25 cellular contexts compared by ENCODE assay signal in the genomic region with DNA sequence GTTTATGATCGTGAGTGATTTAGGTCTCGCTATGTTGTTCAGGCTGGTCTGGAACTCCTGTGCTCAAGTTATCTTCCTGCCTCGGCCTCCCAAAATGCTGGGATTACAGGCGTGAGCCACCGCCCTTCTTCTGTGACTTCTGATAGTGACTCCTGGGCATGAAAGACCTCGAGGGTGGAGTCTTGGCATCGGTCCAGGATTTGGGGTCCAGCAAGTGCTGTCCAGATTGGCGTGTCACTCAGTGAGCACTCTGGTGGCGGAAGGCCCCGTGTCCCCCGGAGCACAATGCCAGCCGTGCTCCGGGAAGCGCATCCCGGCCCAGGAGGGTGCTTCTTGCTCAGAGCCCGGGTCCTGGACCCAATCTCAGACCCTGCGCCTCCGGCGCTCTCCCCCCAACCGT. TPM values are rescaled to one million over a fixed set of nuclear protein-coding genes. Genes with fewer than 3 reads are reported as not detected.
DNase-seq lines count a peak whose midpoint lies in the region; ATAC-seq, FAIRE-seq and TF ChIP-seq lines count a peak whose summit lies in the region.
"Had no signal": no experiment of that assay in that cellular context is flagged by ENCODE, and none has a peak within 500 bp of the region (broad histone marks: within the 10 kb centered on the region; RNA-seq: fewer than 3 reads in every experiment).

No MANE protein-coding gene starts in this region.

- in situ Hi-C loops in HepG2 (cut with HindIII; ENCODE audit: extremely low pct_ligation_motif_present, low pct_unique_long_range_greater_than_20kb): no loop called here
- in situ Hi-C loops in mammary epithelial cell (cut with MboI; ENCODE audit: low sequenced_read_pairs in 2 of 2): no loop called here

- H3K9me3 ChIP-seq in BE2C (no peaks in the 10 kb centered on the region), HepG2 (ENCODE audit: low read length) (no peaks in the 10 kb centered on the region), mammary epithelial cell (replicated peaks; ENCODE audit: insufficient read depth, low read length) (no peaks in the 10 kb centered on the region)
- H3K9me3 ChIP-seq: A549 had no signal

- no peak for TF ChIP-seq CTCF in BE2C (IDR thresholded peaks at IDR 0.05; ENCODE audit: low read depth, low read length)
- no peak for TF ChIP-seq CTCF in HepG2 (CRISPR knock-in tag; IDR thresholded peaks at IDR 0.05)
- no peak for TF ChIP-seq CTCF in mammary epithelial cell (conservative IDR thresholded peaks at IDR 0.05 in 1 of 2, IDR thresholded peaks at IDR 0.05 in 1 of 2; ENCODE audit: extremely low read depth in 1 of 2, insufficient read depth in 1 of 2, low read depth in 1 of 2, low read length in 2 of 2)

- dilution Hi-C loops in mammary epithelial cell (cut with HindIII; ENCODE audit: low sequenced_read_pairs): no loop called here

- BruUV-seq in HepG2 (replicated peaks; lab: Mats Ljungman, UMichigan) (no TSS peak), mammary epithelial cell (replicated peaks; lab: Mats Ljungman, UMichigan) (no TSS peak)

- H3K27me3 ChIP-seq in BE2C: peaks cover 29% of the 10 kb centered on the region
- H3K27me3 ChIP-seq in HepG2 (ENCODE audit: control insufficient read depth in 1 of 2, insufficient read depth in 2 of 2, low read length in 2 of 2): no peaks in the 10 kb centered on the region
- H3K27me3 ChIP-seq in mammary epithelial cell (ENCODE audit: insufficient read depth, low read length): peaks cover 3% of the 10 kb centered on the region

- H3K4me1 ChIP-seq in BE2C: no peaks in the 10 kb centered on the region
- H3K4me1 ChIP-seq in HepG2 (ENCODE audit: insufficient read depth, low read length): peaks cover 57% of the 10 kb centered on the region
- H3K4me1 ChIP-seq in mammary epithelial cell (ENCODE audit: insufficient read depth, low read length): peaks cover 3% of the 10 kb centered on the region

- CTCF ChIA-PET in HepG2 (lab: Yijun Ruan, JAX; ENCODE audit: low intra/inter-chr PET ratio, low total read pairs): no interaction called here
- CTCF ChIA-PET in mammary epithelial cell (lab: Charles Lee; ENCODE audit: low non-redundant PET): no interaction called here

- no peak for TF ChIP-seq RAD21 in HepG2 (CRISPR knock-in tag; IDR thresholded peaks at IDR 0.05)

- no peak for FAIRE-seq in HepG2 (lab: Jason Lieb, UNC)
- FAIRE-seq: A549, GM12891, GM18507, H54 had no signal

- DNase-seq in NCI-H748 (lab: John Stamatoyannopoulos, UW; ENCODE audit: unreplicated experiment) (peak; percentile 11), NCI-H748 treated with DMSO at 0.1 percent for 48 hours (lab: John Stamatoyannopoulos, UW) (no peak), BE2C (peak; percentile 31), NCI-H69 (lab: John Stamatoyannopoulos, UW) (peak; percentile 36), HepG2 (ENCODE audit: low spot score) (no peak), mammary epithelial cell (no peak), T-helper 1 cell (no peak)
- DNase-seq: 8988T; ACHN; AML-193; C1 segment of cervical spinal cord; Calu3; CD4-positive, alpha-beta memory T cell; COR-L47; DMS53; DMS79 treated with DMSO at 0.1 percent for 48 hours; GF-D8; GOT3; HCEC 1CT had no signal

- H3K79me2 ChIP-seq in HepG2 (ENCODE audit: insufficient read depth, low read length) (no peaks in the 10 kb centered on the region), mammary epithelial cell (ENCODE audit: insufficient read depth, low read length) (no peaks in the 10 kb centered on the region)

- H3K4me2 ChIP-seq in HepG2 (ENCODE audit: low read depth, low read length) (peak overlapping the region; percentile 34), mammary epithelial cell (ENCODE audit: insufficient read depth, low read depth, low read length) (no peak overlapping the region)
- H3K4me2 ChIP-seq: A549 had no signal

- no peak for ATAC-seq in HepG2
- ATAC-seq: A549 had no signal

- no peak for TF ChIP-seq EP300 in HepG2 (IDR thresholded peaks at IDR 0.05; ENCODE audit: low read depth in 2 of 2, low read length in 2 of 2)
- TF ChIP-seq EP300 in HepG2 (CRISPR knock-in tag; IDR thresholded peaks at IDR 0.05; ENCODE audit: borderline replicate concordance): no peak

- no peaks in the 10 kb centered on the region for H3K36me3 ChIP-seq in BE2C
- no peaks in the 10 kb centered on the region for H3K36me3 ChIP-seq in HepG2 (replicated peaks in 1 of 2; ENCODE audit: control insufficient read depth in 1 of 2, insufficient read depth in 2 of 2, low read length in 2 of 2)
- H3K36me3 ChIP-seq in mammary epithelial cell (ENCODE audit: insufficient read depth, low read length): no peaks in the 10 kb centered on the region

- H2AFZ ChIP-seq in HepG2 (ENCODE audit: low read length): no peak overlapping the region
- no peak overlapping the region for H2AFZ ChIP-seq in mammary epithelial cell (ENCODE audit: low read depth, low read length)

- H3K4me3 ChIP-seq in BE2C (ENCODE audit: low read depth, low read length) (peak overlapping the region; percentile 10), HepG2 (replicated peaks in 1 of 3; ENCODE audit: insufficient read depth in 1 of 3, low read depth in 2 of 3, low read length in 3 of 3) (no peak overlapping the region), mammary epithelial cell (replicated peaks in 1 of 3; ENCODE audit: insufficient read depth in 1 of 3, low read depth in 2 of 3, low read length in 3 of 3) (no peak overlapping the region)
- H3K4me3 ChIP-seq: A549 had no signal

- POLR2A ChIA-PET in HepG2 (lab: Yijun Ruan, JAX): interaction anchor here (0.7 kb wide), 1 partner anchor 13 kb away, joined by 4 read pairs; no protein-coding TSS in a partner anchor

- WGBS in HepG2 (ENCODE audit: low lambda C conversion rate): 72% methylated on average over 18 of the region's 20 CpGs
- WGBS in mammary epithelial cell (ENCODE audit: low coverage, missing lambda C conversion rate): 93% methylated on average over 5 of the region's 20 CpGs

- intact Hi-C loops in HepG2 (cut with micrococcal nuclease; ENCODE audit: unreplicated experiment): loop anchor here (5.0 kb wide), 1 partner anchor 68 kb away; no protein-coding TSS in a partner anchor
- intact Hi-C loops in mammary epithelial cell (cut with micrococcal nuclease): no loop called here

- H3K9ac ChIP-seq in HepG2 (ENCODE audit: insufficient read depth, low read depth, low read length): no peak overlapping the region
- no peak overlapping the region for H3K9ac ChIP-seq in mammary epithelial cell (ENCODE audit: insufficient read depth, low read length)

- no peak for TF ChIP-seq POLR2A in HepG2 (IDR thresholded peaks at IDR 0.05; ENCODE audit: insufficient read depth in 1 of 2, low read depth in 2 of 2, low read length in 2 of 2)

- H3K27ac ChIP-seq in HepG2 (ENCODE audit: extremely low read length, insufficient read depth, low read length): no peak overlapping the region
- H3K27ac ChIP-seq in mammary epithelial cell (ENCODE audit: insufficient read depth, low read depth, low read length): no peak overlapping the region
- H3K27ac ChIP-seq: A549 had no signal

- H4K20me1 ChIP-seq in HepG2 (ENCODE audit: insufficient read depth, low read length): no peaks in the 10 kb centered on the region
- no peaks in the 10 kb centered on the region for H4K20me1 ChIP-seq in mammary epithelial cell (ENCODE audit: insufficient read depth, low read length)

RNA-seq across cellular contexts. Expression of gene OR1F1, which starts 6.8 kb away (rescaled TPM):
- polyA plus RNA-seq in BE2C (2012; ENCODE audit: insufficient read depth, insufficient read length, low read depth): not detected
- total RNA-seq in HepG2 (2016; rRNA removed; fragmentation: Illumina TruSeq; extraction: Trizol): not detected in 2 replicates
- total RNA-seq in HepG2 (2016; cell fraction: cytosol; rRNA removed; fragmentation: Illumina TruSeq; extraction: Trizol; ENCODE audit: low read depth): not detected in 2 replicates
- total RNA-seq in HepG2 (2016; cell fraction: insoluble cytoplasmic fraction; rRNA removed; fragmentation: Illumina TruSeq; extraction: Trizol): 0.15 TPM in 1 of 2 replicates, not detected in the other
- not detected in 2 replicates for total RNA-seq in HepG2 (2016; cell fraction: membrane; rRNA removed; fragmentation: Illumina TruSeq; extraction: Trizol)
- not detected in 2 replicates for total RNA-seq in HepG2 (2016; cell fraction: nucleus; rRNA removed; fragmentation: Illumina TruSeq; extraction: Trizol)
- polyA plus RNA-seq in HepG2 (2011; rRNA removed): 0.90 and 0.97 TPM in 2 replicates
- polyA plus RNA-seq in HepG2 (2011; cell fraction: cytosol; rRNA removed): 0.94 and 1.1 TPM in 2 replicates
- polyA plus RNA-seq in HepG2 (2011; cell fraction: nucleus; rRNA removed): 0.88 and 1.3 TPM in 2 replicates
- 0.25 and 0.40 TPM in 2 replicates for polyA plus RNA-seq in HepG2 (2012)
- polyA plus RNA-seq in HepG2 (2016; cell fraction: cytosol; fragmentation: Illumina TruSeq; extraction: Trizol; ENCODE audit: low read depth): not detected in 2 replicates
- polyA plus RNA-seq in HepG2 (2016; cell fraction: insoluble cytoplasmic fraction; fragmentation: Illumina TruSeq; extraction: Trizol; ENCODE audit: low read depth): not detected in 2 replicates
- not detected in 2 replicates for polyA plus RNA-seq in HepG2 (2016; cell fraction: membrane; fragmentation: Illumina TruSeq; extraction: Trizol; ENCODE audit: low read depth)
- 0.53 TPM in 1 of 2 replicates, not detected in the other for polyA plus RNA-seq in HepG2 (2016; cell fraction: nucleus; fragmentation: Illumina TruSeq; extraction: Trizol; ENCODE audit: insufficient read depth, low read depth)
- polyA minus RNA-seq in HepG2 (2011; rRNA and poly(A)+ RNA removed; ENCODE audit: low replicate concordance): 4.7 and 5.0 TPM in 2 replicates
- polyA minus RNA-seq in HepG2 (2011; cell fraction: cytosol; rRNA and poly(A)+ RNA removed): 0.69 TPM in 1 of 2 replicates, not detected in the other
- 0.64 TPM in 1 of 2 replicates, not detected in the other for polyA minus RNA-seq in HepG2 (2011; cell fraction: nucleus; rRNA and poly(A)+ RNA removed)
- not detected for total RNA-seq in mammary epithelial cell
- polyA plus RNA-seq in mammary epithelial cell: 0.54 TPM
- polyA minus RNA-seq in mammary epithelial cell: not detected
- total RNA-seq: Daoy, G401 had no signal
- polyA plus RNA-seq: CD4-positive, alpha-beta memory T cell had no signal

RNA-seq across cellular contexts. Expression of gene ZNF200, which starts 40.2 kb away (rescaled TPM):
- 7.9 TPM for polyA plus RNA-seq in BE2C (2012; ENCODE audit: insufficient read depth, insufficient read length, low read depth)
- 16.5 and 18.0 TPM in 2 replicates for total RNA-seq in HepG2 (2016; rRNA removed; fragmentation: Illumina TruSeq; extraction: Trizol)
- total RNA-seq in HepG2 (2016; cell fraction: cytosol; rRNA removed; fragmentation: Illumina TruSeq; extraction: Trizol; ENCODE audit: low read depth): 3.5 and 3.9 TPM in 2 replicates
- 15.2 and 18.5 TPM in 2 replicates for total RNA-seq in HepG2 (2016; cell fraction: insoluble cytoplasmic fraction; rRNA removed; fragmentation: Illumina TruSeq; extraction: Trizol)
- 9.1 and 10.4 TPM in 2 replicates for total RNA-seq in HepG2 (2016; cell fraction: membrane; rRNA removed; fragmentation: Illumina TruSeq; extraction: Trizol)
- total RNA-seq in HepG2 (2016; cell fraction: nucleus; rRNA removed; fragmentation: Illumina TruSeq; extraction: Trizol): 12.6 and 15.6 TPM in 2 replicates
- polyA plus RNA-seq in HepG2 (2011; rRNA removed): 3.5 and 4.0 TPM in 2 replicates
- 1.9 and 2.7 TPM in 2 replicates for polyA plus RNA-seq in HepG2 (2011; cell fraction: cytosol; rRNA removed)
- polyA plus RNA-seq in HepG2 (2011; cell fraction: nucleus; rRNA removed): 7.0 and 8.7 TPM in 2 replicates
- 4.4 and 6.0 TPM in 2 replicates for polyA plus RNA-seq in HepG2 (2012)
- 0.78 TPM in 2 replicates for polyA plus RNA-seq in HepG2 (2016; cell fraction: cytosol; fragmentation: Illumina TruSeq; extraction: Trizol; ENCODE audit: low read depth)
- 14.6 and 15.4 TPM in 2 replicates for polyA plus RNA-seq in HepG2 (2016; cell fraction: insoluble cytoplasmic fraction; fragmentation: Illumina TruSeq; extraction: Trizol; ENCODE audit: low read depth)
- polyA plus RNA-seq in HepG2 (2016; cell fraction: membrane; fragmentation: Illumina TruSeq; extraction: Trizol; ENCODE audit: low read depth): 2.1 and 2.2 TPM in 2 replicates
- polyA plus RNA-seq in HepG2 (2016; cell fraction: nucleus; fragmentation: Illumina TruSeq; extraction: Trizol; ENCODE audit: insufficient read depth, low read depth): 18.5 and 20.4 TPM in 2 replicates
- 5.2 and 14.9 TPM in 2 replicates for polyA minus RNA-seq in HepG2 (2011; rRNA and poly(A)+ RNA removed; ENCODE audit: low replicate concordance)
- 4.4 and 4.9 TPM in 2 replicates for polyA minus RNA-seq in HepG2 (2011; cell fraction: cytosol; rRNA and poly(A)+ RNA removed)
- 11.8 and 14.4 TPM in 2 replicates for polyA minus RNA-seq in HepG2 (2011; cell fraction: nucleus; rRNA and poly(A)+ RNA removed)
- total RNA-seq in mammary epithelial cell: 10 to 100 TPM in 1 of 2 donors, 1 to 10 TPM in 1; 10.0 to 10.5 TPM
- 4.2 TPM for polyA plus RNA-seq in mammary epithelial cell
- 15.2 TPM for polyA minus RNA-seq in mammary epithelial cell

RNA-seq across cellular contexts. Expression of gene ZNF213, which starts 60.0 kb away (rescaled TPM):
- polyA plus RNA-seq in BE2C (2012; ENCODE audit: insufficient read depth, insufficient read length, low read depth): 30.1 TPM
- total RNA-seq in HepG2 (2016; rRNA removed; fragmentation: Illumina TruSeq; extraction: Trizol): 0.97 and 1.2 TPM in 2 replicates
- 0.51 and 0.71 TPM in 2 replicates for total RNA-seq in HepG2 (2016; cell fraction: cytosol; rRNA removed; fragmentation: Illumina TruSeq; extraction: Trizol; ENCODE audit: low read depth)
- total RNA-seq in HepG2 (2016; cell fraction: insoluble cytoplasmic fraction; rRNA removed; fragmentation: Illumina TruSeq; extraction: Trizol): 0.78 and 0.92 TPM in 2 replicates
- total RNA-seq in HepG2 (2016; cell fraction: membrane; rRNA removed; fragmentation: Illumina TruSeq; extraction: Trizol): 1.7 and 2.6 TPM in 2 replicates
- 0.78 and 1.0 TPM in 2 replicates for total RNA-seq in HepG2 (2016; cell fraction: nucleus; rRNA removed; fragmentation: Illumina TruSeq; extraction: Trizol)
- polyA plus RNA-seq in HepG2 (2011; rRNA removed): 0.59 and 0.77 TPM in 2 replicates
- 0.38 and 0.42 TPM in 2 replicates for polyA plus RNA-seq in HepG2 (2011; cell fraction: cytosol; rRNA removed)
- polyA plus RNA-seq in HepG2 (2011; cell fraction: nucleus; rRNA removed): 1.5 and 1.7 TPM in 2 replicates
- 2.8 and 3.3 TPM in 2 replicates for polyA plus RNA-seq in HepG2 (2012)
- polyA plus RNA-seq in HepG2 (2016; cell fraction: cytosol; fragmentation: Illumina TruSeq; extraction: Trizol; ENCODE audit: low read depth): 1.4 and 1.9 TPM in 2 replicates
- polyA plus RNA-seq in HepG2 (2016; cell fraction: insoluble cytoplasmic fraction; fragmentation: Illumina TruSeq; extraction: Trizol; ENCODE audit: low read depth): 2.2 and 3.9 TPM in 2 replicates
- 3.0 and 3.5 TPM in 2 replicates for polyA plus RNA-seq in HepG2 (2016; cell fraction: membrane; fragmentation: Illumina TruSeq; extraction: Trizol; ENCODE audit: low read depth)
- 2.6 and 3.8 TPM in 2 replicates for polyA plus RNA-seq in HepG2 (2016; cell fraction: nucleus; fragmentation: Illumina TruSeq; extraction: Trizol; ENCODE audit: insufficient read depth, low read depth)
- polyA minus RNA-seq in HepG2 (2011; rRNA and poly(A)+ RNA removed; ENCODE audit: low replicate concordance): 1.5 and 2.3 TPM in 2 replicates
- 2.1 and 2.5 TPM in 2 replicates for polyA minus RNA-seq in HepG2 (2011; cell fraction: cytosol; rRNA and poly(A)+ RNA removed)
- polyA minus RNA-seq in HepG2 (2011; cell fraction: nucleus; rRNA and poly(A)+ RNA removed): 0.26 and 0.50 TPM in 2 replicates
- 10 to 100 TPM in 1 of 2 donors, 1 to 10 TPM in 1; 7.7 to 10.8 TPM for total RNA-seq in mammary epithelial cell
- 0.78 TPM for polyA plus RNA-seq in mammary epithelial cell
- polyA minus RNA-seq in mammary epithelial cell: 6.5 TPM

Comparison
In these comparisons a context has a peak if more than half of its experiments do, and no peak if none do; other contexts are left out.
1. DNase-seq: peak in NCI-H748 (single experiment), BE2C (single experiment) and NCI-H69 (single experiment); none in NCI-H748 treated with DMSO at 0.1 percent for 48 hours (single experiment), HepG2 (single experiment), mammary epithelial cell (single experiment) and T-helper 1 cell (0 of 5).